Comparison of ENCODE assay signal across 13 cellular contexts in genomic region chr20:45059022-45059728, GRCh38. TPM values are rescaled to one million over a fixed set of nuclear protein-coding genes. Genes with fewer than 3 reads are reported as not detected.
DNase-seq lines count a peak whose midpoint lies in the region; ATAC-seq and TF ChIP-seq lines count a peak whose summit lies in the region.
"Had no signal": no experiment of that assay in that cellular context is flagged by ENCODE, and none has a peak within 500 bp of the region (broad histone marks: within the 10 kb centered on the region; RNA-seq: fewer than 3 reads in every experiment).

No MANE protein-coding gene starts in this region.

- H3K27ac Mint-ChIP-seq in activated naive CD4-positive, alpha-beta T cell treated with anti-CD3 and anti-CD28 coated beads, Interleukin-2, amount 50 U/mL, for 24 hours: peak overlapping the region; percentile 37
- H3K27ac Mint-ChIP-seq in activated naive CD4-positive, alpha-beta T cell treated with anti-CD3 and anti-CD28 coated beads, Interleukin-2, amount 10 ng/mL, durations not matched to agents 7 days and 5 days: no peak overlapping the region
- H3K27ac Mint-ChIP-seq in activated T-helper 1 cell treated with anti-CD3 and anti-CD28 coated beads, Interleukin-12 subunit alpha, Interleukin-12 subunit beta, Interleukin-2, Interleukin-4 antibody, amounts not matched to agents 30 ng/mL and 10 ng/mL and 1 ng/mL, durations not matched to agents 14 hours and 24 hours and 36 hours: peak overlapping the region; percentile 34
- no peak overlapping the region; a peak in 3 of 7 replicates for H3K27ac Mint-ChIP-seq in H9

- no peaks in the 10 kb centered on the region for H4K20me1 ChIP-seq in H9 (ENCODE audit: control insufficient read depth, insufficient read depth, insufficient read length)

- H3K4me1 ChIP-seq in foreskin keratinocyte (peaks cover 24% of the 10 kb centered on the region), H9 (ENCODE audit: insufficient read depth, low read length) (no peaks in the 10 kb centered on the region)

- H2BK12ac ChIP-seq in H9 (ENCODE audit: insufficient read length, low read depth, low read length): no peak overlapping the region

- H3K27me3 Mint-ChIP-seq in activated naive CD4-positive, alpha-beta T cell treated with anti-CD3 and anti-CD28 coated beads, Interleukin-2, amount 50 U/mL, for 24 hours: no peaks in the 10 kb centered on the region
- H3K27me3 Mint-ChIP-seq in activated naive CD4-positive, alpha-beta T cell treated with anti-CD3 and anti-CD28 coated beads, Interleukin-2, amount 10 ng/mL, durations not matched to agents 7 days and 5 days: no peaks in the 10 kb centered on the region
- H3K27me3 Mint-ChIP-seq in activated T-helper 1 cell treated with anti-CD3 and anti-CD28 coated beads, Interleukin-12 subunit alpha, Interleukin-12 subunit beta, Interleukin-2, Interleukin-4 antibody, amounts not matched to agents 30 ng/mL and 10 ng/mL and 1 ng/mL, durations not matched to agents 14 hours and 24 hours and 36 hours (ENCODE audit: insufficient read depth): no peaks in the 10 kb centered on the region
- no peaks in the 10 kb centered on the region for H3K27me3 Mint-ChIP-seq in H9 (ENCODE audit: low read depth)

- no peak overlapping the region for H2BK5ac ChIP-seq in H9 (ENCODE audit: insufficient read length, low read length)

- no peak for DNase-seq in activated naive CD4-positive, alpha-beta T cell treated with anti-CD3 and anti-CD28 coated beads, Interleukin-2, amount 10 ng/mL, durations not matched to agents 7 days and 5 days
- DNase-seq in activated T-helper 1 cell treated with anti-CD3 and anti-CD28 coated beads, Interleukin-12 subunit alpha, Interleukin-12 subunit beta, Interleukin-2, Interleukin-4 antibody, amounts not matched to agents 30 ng/mL and 10 ng/mL and 1 ng/mL, durations not matched to agents 14 hours and 24 hours and 36 hours (ENCODE audit: low spot score): no peak
- peak in 1 of 2 donors; percentile 65 for DNase-seq in foreskin keratinocyte
- DNase-seq in superior temporal gyrus (ENCODE audit: extremely low spot score): peak; percentile 89
- DNase-seq in NCI-H2081 treated with DMSO at 0.1 percent for 48 hours (lab: John Stamatoyannopoulos, UW): no peak
- no peak for DNase-seq in HuH-7 (ENCODE audit: low spot score)
- no peak for DNase-seq in H9
- DNase-seq: NCI-H1417 treated with DMSO at 0.1 percent for 48 hours; spleen; stimulated activated naive CD4-positive, alpha-beta T cell had no signal

- CTCF ChIA-PET in activated naive CD4-positive, alpha-beta T cell treated with anti-CD3 and anti-CD28 coated beads, Interleukin-2, amount 10 ng/mL, durations not matched to agents 7 days and 5 days (lab: Charles Lee): no interaction called here

- no peak overlapping the region for H2BK20ac ChIP-seq in H9 (ENCODE audit: low read depth, low read length, poor library complexity, severe bottlenecking)

- H3K4me2 ChIP-seq in H9 (ENCODE audit: insufficient read depth, insufficient read length, low read length): no peak overlapping the region

- H2BK15ac ChIP-seq in H9 (ENCODE audit: low read depth, low read length): no peak overlapping the region

- no peaks in the 10 kb centered on the region for H3K9me3 ChIP-seq in H9 (ENCODE audit: control insufficient read depth, low read depth, low read length)
- H3K9me3 ChIP-seq: spleen had no signal

- no peak overlapping the region for H3K4me3 Mint-ChIP-seq in activated naive CD4-positive, alpha-beta T cell treated with anti-CD3 and anti-CD28 coated beads, Interleukin-2, amount 50 U/mL, for 24 hours
- H3K4me3 Mint-ChIP-seq in activated naive CD4-positive, alpha-beta T cell treated with anti-CD3 and anti-CD28 coated beads, Interleukin-2, amount 10 ng/mL, durations not matched to agents 7 days and 5 days: no peak overlapping the region
- no peak overlapping the region for H3K4me3 Mint-ChIP-seq in activated T-helper 1 cell treated with anti-CD3 and anti-CD28 coated beads, Interleukin-12 subunit alpha, Interleukin-12 subunit beta, Interleukin-2, Interleukin-4 antibody, amounts not matched to agents 30 ng/mL and 10 ng/mL and 1 ng/mL, durations not matched to agents 14 hours and 24 hours and 36 hours
- H3K4me3 Mint-ChIP-seq in H9: no peak overlapping the region

- H3K56ac ChIP-seq in H9 (ENCODE audit: insufficient read length, low read depth, low read length): no peak overlapping the region

- H3K79me1 ChIP-seq in H9 (ENCODE audit: insufficient read depth, low read depth, low read length, poor library complexity, severe bottlenecking): peaks cover 1% of the 10 kb centered on the region

- no peaks in the 10 kb centered on the region for H3K27me3 ChIP-seq in foreskin keratinocyte
- no peaks in the 10 kb centered on the region for H3K27me3 ChIP-seq in H9 (ENCODE audit: insufficient read depth, low read length)
- H3K27me3 ChIP-seq: spleen had no signal

- intact Hi-C loops in activated T-helper 1 cell treated with anti-CD3 and anti-CD28 coated beads, Interleukin-12 subunit alpha, Interleukin-12 subunit beta, Interleukin-2, Interleukin-4 antibody, amounts not matched to agents 30 ng/mL and 10 ng/mL and 1 ng/mL, durations not matched to agents 14 hours and 24 hours and 36 hours (cut with micrococcal nuclease): no loop called here

- ATAC-seq in foreskin keratinocyte: peak; percentile 62

- H3K27ac ChIP-seq in foreskin keratinocyte (peak overlapping the region; percentile 6), H9 (ENCODE audit: insufficient read length, low read depth, low read length) (no peak overlapping the region)
- H3K27ac ChIP-seq: SK-N-MC had no signal

- no peak overlapping the region for H3K23ac ChIP-seq in H9 (ENCODE audit: insufficient read length, low read depth, low read length)

- no peak overlapping the region for H3K14ac ChIP-seq in H9 (ENCODE audit: insufficient read depth, low read length)

- TF ChIP-seq CTCF in foreskin keratinocyte (conservative IDR thresholded peaks at IDR 0.05) (no peak), H9 (conservative IDR thresholded peaks at IDR 0.05) (no peak)

- H3K18ac ChIP-seq in H9 (ENCODE audit: insufficient read length, low read depth, low read length): no peak overlapping the region

- no peak overlapping the region for H3T11ph ChIP-seq in H9 (ENCODE audit: low read length)

- peaks cover 20% of the 10 kb centered on the region for H3K36me3 Mint-ChIP-seq in activated naive CD4-positive, alpha-beta T cell treated with anti-CD3 and anti-CD28 coated beads, Interleukin-2, amount 50 U/mL, for 24 hours
- H3K36me3 Mint-ChIP-seq in activated naive CD4-positive, alpha-beta T cell treated with anti-CD3 and anti-CD28 coated beads, Interleukin-2, amount 10 ng/mL, durations not matched to agents 7 days and 5 days: peaks cover 48% of the 10 kb centered on the region
- peaks cover 44% of the 10 kb centered on the region for H3K36me3 Mint-ChIP-seq in activated T-helper 1 cell treated with anti-CD3 and anti-CD28 coated beads, Interleukin-12 subunit alpha, Interleukin-12 subunit beta, Interleukin-2, Interleukin-4 antibody, amounts not matched to agents 30 ng/mL and 10 ng/mL and 1 ng/mL, durations not matched to agents 14 hours and 24 hours and 36 hours (ENCODE audit: low read depth)
- peaks cover 5 to 18% (median 14%) of the 10 kb centered on the region in 3 experiments; a peak in 6 of 7 replicates for H3K36me3 Mint-ChIP-seq in H9 (ENCODE audit: insufficient read depth in 1 of 3, low read depth in 3 of 3)

- H2AFZ ChIP-seq in H9 (ENCODE audit: low read length): no peak overlapping the region

- no peaks in the 10 kb centered on the region for H3K23me2 ChIP-seq in H9 (ENCODE audit: insufficient read length, low read depth, low read length, poor library complexity, severe bottlenecking)

- no CpG with 5 or more reads among the region's 6 CpGs for WGBS in H9 (ENCODE audit: extremely low coverage, insufficient read length, low lambda C conversion rate)

- no peaks in the 10 kb centered on the region for H3K9me3 Mint-ChIP-seq in activated naive CD4-positive, alpha-beta T cell treated with anti-CD3 and anti-CD28 coated beads, Interleukin-2, amount 50 U/mL, for 24 hours
- no peaks in the 10 kb centered on the region for H3K9me3 Mint-ChIP-seq in activated naive CD4-positive, alpha-beta T cell treated with anti-CD3 and anti-CD28 coated beads, Interleukin-2, amount 10 ng/mL, durations not matched to agents 7 days and 5 days
- no peaks in the 10 kb centered on the region for H3K9me3 Mint-ChIP-seq in activated T-helper 1 cell treated with anti-CD3 and anti-CD28 coated beads, Interleukin-12 subunit alpha, Interleukin-12 subunit beta, Interleukin-2, Interleukin-4 antibody, amounts not matched to agents 30 ng/mL and 10 ng/mL and 1 ng/mL, durations not matched to agents 14 hours and 24 hours and 36 hours
- no peaks in the 10 kb centered on the region; a peak in 1 of 5 replicates for H3K9me3 Mint-ChIP-seq in H9

- no peak overlapping the region for H2BK120ac ChIP-seq in H9 (ENCODE audit: low read depth, low read length, poor library complexity, severe bottlenecking)

- H4K5ac ChIP-seq in H9 (ENCODE audit: insufficient read length, low read depth, low read length): no peak overlapping the region

- no peak overlapping the region for H4K8ac ChIP-seq in H9 (replicated peaks; ENCODE audit: insufficient read length, low read depth, low read length)

- H3K4me1 Mint-ChIP-seq in activated naive CD4-positive, alpha-beta T cell treated with anti-CD3 and anti-CD28 coated beads, Interleukin-2, amount 50 U/mL, for 24 hours: peaks cover 81% of the 10 kb centered on the region
- peaks cover 17% of the 10 kb centered on the region for H3K4me1 Mint-ChIP-seq in activated naive CD4-positive, alpha-beta T cell treated with anti-CD3 and anti-CD28 coated beads, Interleukin-2, amount 10 ng/mL, durations not matched to agents 7 days and 5 days
- peaks cover 44% of the 10 kb centered on the region for H3K4me1 Mint-ChIP-seq in activated T-helper 1 cell treated with anti-CD3 and anti-CD28 coated beads, Interleukin-12 subunit alpha, Interleukin-12 subunit beta, Interleukin-2, Interleukin-4 antibody, amounts not matched to agents 30 ng/mL and 10 ng/mL and 1 ng/mL, durations not matched to agents 14 hours and 24 hours and 36 hours (ENCODE audit: low read depth)
- peaks cover 3% of the 10 kb centered on the region in 2 experiments; a peak in 3 of 4 replicates for H3K4me1 Mint-ChIP-seq in H9

- H3K4ac ChIP-seq in H9 (ENCODE audit: low read depth, low read length): no peak overlapping the region

- no peak overlapping the region for H2AK5ac ChIP-seq in H9 (ENCODE audit: insufficient read length, low read length)

- H3K79me2 ChIP-seq in H9 (ENCODE audit: insufficient read depth, low read length): no peaks in the 10 kb centered on the region; the same call in 1 of the 2 replicates

- no peak overlapping the region for H4K91ac ChIP-seq in H9 (ENCODE audit: insufficient read length, low read depth, low read length)

- no peak overlapping the region for H3K9ac ChIP-seq in H9 (ENCODE audit: extremely low read depth, insufficient read length, low read length)

RNA-seq across cellular contexts. Expression of gene KCNS1, which starts 41.8 kb away (rescaled TPM):
- 0.49 and 0.51 TPM in 2 replicates for total RNA-seq in activated T-helper 1 cell treated with anti-CD3 and anti-CD28 coated beads, Interleukin-12 subunit alpha, Interleukin-12 subunit beta, Interleukin-2, Interleukin-4 antibody, amounts not matched to agents 30 ng/mL and 10 ng/mL and 1 ng/mL, durations not matched to agents 14 hours and 24 hours and 36 hours
- total RNA-seq in foreskin keratinocyte (1.7 and 2.1 TPM in 2 replicates), H9 (2021) (0.98 and 0.99 TPM in 2 replicates)
- 1.3 and 1.6 TPM in 2 replicates for polyA plus RNA-seq in foreskin keratinocyte
- total RNA-seq: spleen had no signal

RNA-seq across cellular contexts. Expression of gene WFDC5, which starts 55.8 kb away (rescaled TPM):
- total RNA-seq in activated T-helper 1 cell treated with anti-CD3 and anti-CD28 coated beads, Interleukin-12 subunit alpha, Interleukin-12 subunit beta, Interleukin-2, Interleukin-4 antibody, amounts not matched to agents 30 ng/mL and 10 ng/mL and 1 ng/mL, durations not matched to agents 14 hours and 24 hours and 36 hours: 0.27 TPM in 1 of 2 replicates, not detected in the other
- total RNA-seq in foreskin keratinocyte (0.51 and 0.53 TPM in 2 replicates), H9 (2021) (not detected in 2 replicates)
- 0.57 and 0.86 TPM in 2 replicates for polyA plus RNA-seq in foreskin keratinocyte
- total RNA-seq: lung microvascular endothelial cell, spleen had no signal
- polyA plus RNA-seq: spleen had no signal

Comparison
In these comparisons a context has a peak if more than half of its experiments do, and no peak if none do; other contexts are left out.
1. H3K27ac Mint-ChIP-seq: peak in activated naive CD4-positive, alpha-beta T cell treated with anti-CD3 and anti-CD28 coated beads, Interleukin-2, amount 50 U/mL, for 24 hours (single experiment) and activated T-helper 1 cell treated with anti-CD3 and anti-CD28 coated beads, Interleukin-12 subunit alpha, Interleukin-12 subunit beta, Interleukin-2, Interleukin-4 antibody, amounts not matched to agents 30 ng/mL and 10 ng/mL and 1 ng/mL, durations not matched to agents 14 hours and 24 hours and 36 hours (single experiment); none in activated naive CD4-positive, alpha-beta T cell treated with anti-CD3 and anti-CD28 coated beads, Interleukin-2, amount 10 ng/mL, durations not matched to agents 7 days and 5 days (single experiment) and H9 (0 of 3).